8 cellular contexts compared by ENCODE assay signal in genomic region chr10:98309366-98310355, GRCh38. TPM values are rescaled to one million over a fixed set of nuclear protein-coding genes. Genes with fewer than 3 reads are reported as not detected.
A peak's percentile ranks its signal among the peaks of the same experiment; 100 is the strongest.
DNase-seq lines count a peak whose midpoint lies in the region; ATAC-seq lines count a peak whose summit lies in the region.

No MANE protein-coding gene starts in this region.

- H2AFZ ChIP-seq in neuron (ENCODE audit: low read depth, low read length): peak overlapping the region; percentile 42

- no peaks in the 10 kb centered on the region for H3K9me3 ChIP-seq in neuron (ENCODE audit: low read length)

- H3K27me3 Mint-ChIP-seq in activated CD8-positive, alpha-beta T cell treated with anti-CD3 and anti-CD28 coated beads, Interleukin-2, amount 10 ng/mL, durations not matched to agents 7 days and 5 days (ENCODE audit: low read depth): peaks cover 26% of the 10 kb centered on the region

- H3K4me3 Mint-ChIP-seq in activated CD8-positive, alpha-beta T cell treated with anti-CD3 and anti-CD28 coated beads, Interleukin-2, amount 10 ng/mL, durations not matched to agents 7 days and 5 days: no peak overlapping the region

- no peaks in the 10 kb centered on the region for H3K4me1 Mint-ChIP-seq in activated CD8-positive, alpha-beta T cell treated with anti-CD3 and anti-CD28 coated beads, Interleukin-2, amount 10 ng/mL, durations not matched to agents 7 days and 5 days (ENCODE audit: low read depth)

- no peaks in the 10 kb centered on the region for H3K36me3 Mint-ChIP-seq in activated CD8-positive, alpha-beta T cell treated with anti-CD3 and anti-CD28 coated beads, Interleukin-2, amount 10 ng/mL, durations not matched to agents 7 days and 5 days (ENCODE audit: low read depth)

- no peaks in the 10 kb centered on the region for H3K36me3 ChIP-seq in neuron (ENCODE audit: insufficient read depth, low read length)

- no peaks in the 10 kb centered on the region for H3K9me3 Mint-ChIP-seq in activated CD8-positive, alpha-beta T cell treated with anti-CD3 and anti-CD28 coated beads, Interleukin-2, amount 10 ng/mL, durations not matched to agents 7 days and 5 days (ENCODE audit: insufficient read depth)

- peak overlapping the region; percentile 35 for H3K4me3 ChIP-seq in neuron (ENCODE audit: low read length)

- ATAC-seq in activated CD8-positive, alpha-beta T cell treated with anti-CD3 and anti-CD28 coated beads, Interleukin-2, amount 10 ng/mL, durations not matched to agents 7 days and 5 days: peak; percentile 44
- no peak for ATAC-seq in HG02759 (IDR thresholded peaks at IDR 0.05; ENCODE audit: unreplicated experiment)

- DNase-seq in stimulated activated CD4-positive, alpha-beta T cell treated with anti-CD3 and anti-CD28 coated beads, Interleukin-12 subunit alpha, Interleukin-12 subunit beta, amount 100 ng/mL, for 48 hours (ENCODE audit: low read depth in 2 of 3, low spot score in 1 of 3): peak in 2 of 3 donors; percentile 20 to 23
- no peak for DNase-seq in stimulated activated CD4-positive, alpha-beta T cell treated with anti-CD3 and anti-CD28 coated beads, Interleukin-4, amount 100 ng/mL, for 24 hours
- DNase-seq in NCI-H2107 (lab: John Stamatoyannopoulos, UW): peak; percentile 46
- DNase-seq in activated CD8-positive, alpha-beta T cell treated with anti-CD3 and anti-CD28 coated beads, Interleukin-2, amount 10 ng/mL, durations not matched to agents 7 days and 5 days: peak; percentile 22
- peak; percentile 32 for DNase-seq in germinal center (ENCODE audit: low spot score)
- DNase-seq in stimulated activated naive CD4-positive, alpha-beta T cell (lab: John Stamatoyannopoulos, UW): no peak

- H3K27me3 ChIP-seq in neuron (ENCODE audit: insufficient read depth, low read length): peaks cover 2% of the 10 kb centered on the region

- peaks cover 8% of the 10 kb centered on the region for H3K4me1 ChIP-seq in neuron (ENCODE audit: insufficient read depth, low read length)

- CTCF ChIA-PET in activated CD8-positive, alpha-beta T cell treated with anti-CD3 and anti-CD28 coated beads, Interleukin-2, amount 10 ng/mL, durations not matched to agents 7 days and 5 days (lab: Charles Lee): interaction anchor here (0.6 to 2.8 kb wide), 7 partner anchors 14 to 395 kb away, joined by 3 to 29 read pairs (median 5); partner anchors contain the start of gene LOXL4

- H3K27ac Mint-ChIP-seq in activated CD8-positive, alpha-beta T cell treated with anti-CD3 and anti-CD28 coated beads, Interleukin-2, amount 10 ng/mL, durations not matched to agents 7 days and 5 days: no peak overlapping the region

- POLR2A ChIA-PET in activated CD8-positive, alpha-beta T cell treated with anti-CD3 and anti-CD28 coated beads, Interleukin-2, amount 10 ng/mL, durations not matched to agents 7 days and 5 days (lab: Charles Lee): interaction anchor here (1.0 kb wide), 1 partner anchor 139 kb away, joined by 4 read pairs; no protein-coding TSS in a partner anchor

RNA-seq across cellular contexts. Expression of gene LOXL4, which starts 41.7 kb away (rescaled TPM):
- total RNA-seq in activated CD8-positive, alpha-beta T cell treated with anti-CD3 and anti-CD28 coated beads, Interleukin-2, amount 10 ng/mL, durations not matched to agents 7 days and 5 days: not detected

Comparison
In these comparisons a context has a peak if more than half of its experiments do, and no peak if none do; other contexts are left out.
1. DNase-seq: peak in stimulated activated CD4-positive, alpha-beta T cell treated with anti-CD3 and anti-CD28 coated beads, Interleukin-12 subunit alpha, Interleukin-12 subunit beta, amount 100 ng/mL, for 48 hours (2 of 3), NCI-H2107 (single experiment), activated CD8-positive, alpha-beta T cell treated with anti-CD3 and anti-CD28 coated beads, Interleukin-2, amount 10 ng/mL, durations not matched to agents 7 days and 5 days (single experiment) and germinal center (single experiment); none in stimulated activated CD4-positive, alpha-beta T cell treated with anti-CD3 and anti-CD28 coated beads, Interleukin-4, amount 100 ng/mL, for 24 hours (single experiment) and stimulated activated naive CD4-positive, alpha-beta T cell (0 of 6).